In genomic region chr14:56147980-56148901, GRCh38 we compare ENCODE assay signal across 16 cellular contexts. TPM values are rescaled to one million over a fixed set of nuclear protein-coding genes. Genes with fewer than 3 reads are reported as not detected.
DNase-seq lines count a peak whose midpoint lies in the region; ATAC-seq and TF ChIP-seq lines count a peak whose summit lies in the region.
"Had no signal": no experiment of that assay in that cellular context is flagged by ENCODE, and none has a peak within 500 bp of the region (broad histone marks: within the 10 kb centered on the region; RNA-seq: fewer than 3 reads in every experiment).

No MANE protein-coding gene starts in this region.

- H3K27me3 ChIP-seq in BLaER1 = no peaks in the 10 kb centered on the region
- H3K27me3 ChIP-seq in GM23338 (ENCODE audit: insufficient read depth) = no peaks in the 10 kb centered on the region

- CTCF ChIA-PET in activated CD4-positive, alpha-beta T cell treated with anti-CD3 and anti-CD28 coated beads, Interleukin-2, amount 10 ng/mL, durations not matched to agents 7 days and 5 days (lab: Charles Lee) = no interaction called here

- no peak for TF ChIP-seq CTCF in GM23338 (conservative IDR thresholded peaks at IDR 0.05; ENCODE audit: low read depth in 2 of 2)

- H3K4me1 Mint-ChIP-seq in GM23338 (peaks cover 42% of the 10 kb centered on the region), memory B cell (peaks cover 36% of the 10 kb centered on the region)
- H3K4me1 Mint-ChIP-seq in activated CD4-positive, alpha-beta T cell treated with anti-CD3 and anti-CD28 coated beads, Interleukin-2, amount 10 ng/mL, durations not matched to agents 7 days and 5 days = peaks cover 16% of the 10 kb centered on the region

- no peaks in the 10 kb centered on the region for H3F3A ChIP-seq in GM23338 (replicated peaks; ENCODE audit: low read depth)

- H3K36me3 ChIP-seq in BLaER1 (no peaks in the 10 kb centered on the region; the same call in 1 of the 2 replicates), GM23338 (ENCODE audit: insufficient read depth) (no peaks in the 10 kb centered on the region)

- H3K4me1 ChIP-seq in BLaER1 (peaks cover 79% of the 10 kb centered on the region), GM23338 (ENCODE audit: insufficient read depth) (peaks cover 25% of the 10 kb centered on the region)

- POLR2A ChIA-PET in activated CD4-positive, alpha-beta T cell treated with anti-CD3 and anti-CD28 coated beads, Interleukin-2, amount 10 ng/mL, durations not matched to agents 7 days and 5 days (lab: Charles Lee) = no interaction called here

- H3K4me2 ChIP-seq in BLaER1 (peak overlapping the region; percentile 93), GM23338 (peak overlapping the region; percentile 45)

- peaks cover 81% of the 10 kb centered on the region for H4K20me1 ChIP-seq in BLaER1
- no peaks in the 10 kb centered on the region; the same call in 1 of the 2 replicates for H4K20me1 ChIP-seq in GM23338 (replicated peaks; ENCODE audit: insufficient read depth)

- peaks cover 4% of the 10 kb centered on the region for H3K27me3 Mint-ChIP-seq in GM23338 (ENCODE audit: insufficient read depth, low read depth, poor library complexity)
- H3K27me3 Mint-ChIP-seq in memory B cell = peaks cover 4% of the 10 kb centered on the region
- no peaks in the 10 kb centered on the region for H3K27me3 Mint-ChIP-seq in activated CD4-positive, alpha-beta T cell treated with anti-CD3 and anti-CD28 coated beads, Interleukin-2, amount 10 ng/mL, durations not matched to agents 7 days and 5 days
- H3K27me3 Mint-ChIP-seq: T-cell had no signal

- no peaks in the 10 kb centered on the region for H3K36me3 Mint-ChIP-seq in GM23338 (ENCODE audit: low read depth)
- peaks cover 5% of the 10 kb centered on the region for H3K36me3 Mint-ChIP-seq in memory B cell
- no peaks in the 10 kb centered on the region for H3K36me3 Mint-ChIP-seq in activated CD4-positive, alpha-beta T cell treated with anti-CD3 and anti-CD28 coated beads, Interleukin-2, amount 10 ng/mL, durations not matched to agents 7 days and 5 days (ENCODE audit: low read depth)
- H3K36me3 Mint-ChIP-seq: T-cell had no signal

- H3K9me3 Mint-ChIP-seq in GM23338 (no peaks in the 10 kb centered on the region), memory B cell (no peaks in the 10 kb centered on the region)
- H3K9me3 Mint-ChIP-seq in activated CD4-positive, alpha-beta T cell treated with anti-CD3 and anti-CD28 coated beads, Interleukin-2, amount 10 ng/mL, durations not matched to agents 7 days and 5 days = no peaks in the 10 kb centered on the region
- H3K9me3 Mint-ChIP-seq: T-cell had no signal

- H3K9ac ChIP-seq in BLaER1 = peak overlapping the region; percentile 75

- H3K27ac Mint-ChIP-seq in GM23338 = peak overlapping the region; percentile 85
- H3K27ac Mint-ChIP-seq in memory B cell = peak overlapping the region; percentile 1
- no peak overlapping the region for H3K27ac Mint-ChIP-seq in activated CD4-positive, alpha-beta T cell treated with anti-CD3 and anti-CD28 coated beads, Interleukin-2, amount 10 ng/mL, durations not matched to agents 7 days and 5 days
- H3K27ac Mint-ChIP-seq: T-cell had no signal

- H3K9me2 ChIP-seq in GM23338 (ENCODE audit: insufficient read depth) = no peaks in the 10 kb centered on the region

- no peak overlapping the region for H2AFZ ChIP-seq in GM23338

- H3K27ac ChIP-seq in BLaER1 (peak overlapping the region; percentile 79), GM23338 (ENCODE audit: low read depth) (no peak overlapping the region)
- H3K27ac ChIP-seq: HL-60 had no signal

- H3K9me3 ChIP-seq in BLaER1 = peaks cover 16% of the 10 kb centered on the region

- DNase-seq in GM23338 (ENCODE audit: low spot score) (peak; percentile 22), NOMO-1 treated with DMSO at 0.1 percent for 48 hours (lab: John Stamatoyannopoulos, UW; ENCODE audit: unreplicated experiment) (peak; percentile 64), memory B cell (ENCODE audit: low spot score in 2 of 2) (no peak), epidermal melanocyte (ENCODE audit: insufficient read length, low spot score) (no peak), hippocampal formation (lab: John Stamatoyannopoulos, UW) (no peak)
- DNase-seq in activated CD4-positive, alpha-beta T cell treated with anti-CD3 and anti-CD28 coated beads, Interleukin-2, amount 10 ng/mL, durations not matched to agents 7 days and 5 days = no peak
- DNase-seq: activated CD4-positive, alpha-beta T cell treated with anti-CD3 and anti-CD28 coated beads for 1 hour; activated CD8-positive, alpha-beta memory T cell treated with anti-CD3 and anti-CD28 coated beads, Interleukin-2, amount 50 U/mL, for 48 hours; activated naive CD4-positive, alpha-beta T cell treated with anti-CD3 and anti-CD28 coated beads, Interleukin-2, amount 50 U/mL, for 16 hours; foreskin melanocyte; NCI-H2227 treated with DMSO at 0.1 percent for 48 hours; stimulated activated CD4-positive, alpha-beta T cell treated with anti-CD3 and anti-CD28 coated beads, Interleukin-15, amount 100 ng/mL, for 24 hours; T-cell had no signal

- H3K4me3 ChIP-seq in BLaER1 = peak overlapping the region; percentile 51
- H3K4me3 ChIP-seq in GM23338 = 0 out of 2 replicates have a peak overlapping the region, but pooled peaks have one; percentile 19

- ATAC-seq in GM23338 (peak; percentile 69), memory B cell (ENCODE audit: low read depth) (no peak), GM21390 (IDR thresholded peaks at IDR 0.05; ENCODE audit: unreplicated experiment) (no peak)

- peaks cover 92% of the 10 kb centered on the region for H3K79me2 ChIP-seq in GM23338 (replicated peaks; ENCODE audit: insufficient read depth)

- 0 out of 3 replicates have a peak overlapping the region, but pooled peaks have one; percentile 3 for H3K4me3 Mint-ChIP-seq in GM23338
- no peak overlapping the region for H3K4me3 Mint-ChIP-seq in memory B cell
- H3K4me3 Mint-ChIP-seq in activated CD4-positive, alpha-beta T cell treated with anti-CD3 and anti-CD28 coated beads, Interleukin-2, amount 10 ng/mL, durations not matched to agents 7 days and 5 days = no peak overlapping the region
- H3K4me3 Mint-ChIP-seq: T-cell had no signal

TF ChIP-seq in GM23338, 12 proteins besides CTCF, POLR2A, EP300 and RAD21:
- no peak for TF ChIP-seq NANOG (IDR thresholded peaks at IDR 0.05; ENCODE audit: borderline replicate concordance)
- no peak for TF ChIP-seq REST (IDR thresholded peaks at IDR 0.05; ENCODE audit: unreplicated experiment)
- no peak for TF ChIP-seq STAT1 (IDR thresholded peaks at IDR 0.05; ENCODE audit: unreplicated experiment)
- no peak for TF ChIP-seq ZNF331 (CRISPR knock-in tag; IDR thresholded peaks at IDR 0.05; ENCODE audit: low read depth)
- no peak for TF ChIP-seq CREB1 (CRISPR knock-in tag; IDR thresholded peaks at IDR 0.05; ENCODE audit: low read depth)

RNA-seq across cellular contexts. Expression of gene PELI2, which starts 30.0 kb away (rescaled TPM):
- 23.7 and 24.5 TPM in 2 replicates for total RNA-seq in GM23338 (2014; rRNA removed; shearing (Covaris generic))
- 7.9 and 8.0 TPM in 2 replicates for polyA plus RNA-seq in GM23338 (2016; fragmentation: Nextera tagmentation; extraction: Ambion mirVana)
- total RNA-seq in activated CD4-positive, alpha-beta T cell treated with anti-CD3 and anti-CD28 coated beads, Interleukin-2, amount 10 ng/mL, durations not matched to agents 7 days and 5 days = 1 to 10 TPM; 2.5 to 3.6 TPM

Comparison
In these comparisons a context has a peak if more than half of its experiments do, and no peak if none do; other contexts are left out.
1. DNase-seq: peak in GM23338 (single experiment) and NOMO-1 treated with DMSO at 0.1 percent for 48 hours (single experiment); none in memory B cell (0 of 2), epidermal melanocyte (single experiment), activated CD4-positive, alpha-beta T cell treated with anti-CD3 and anti-CD28 coated beads, Interleukin-2, amount 10 ng/mL, durations not matched to agents 7 days and 5 days (single experiment) and hippocampal formation (0 of 2).